In the genomic region with DNA sequence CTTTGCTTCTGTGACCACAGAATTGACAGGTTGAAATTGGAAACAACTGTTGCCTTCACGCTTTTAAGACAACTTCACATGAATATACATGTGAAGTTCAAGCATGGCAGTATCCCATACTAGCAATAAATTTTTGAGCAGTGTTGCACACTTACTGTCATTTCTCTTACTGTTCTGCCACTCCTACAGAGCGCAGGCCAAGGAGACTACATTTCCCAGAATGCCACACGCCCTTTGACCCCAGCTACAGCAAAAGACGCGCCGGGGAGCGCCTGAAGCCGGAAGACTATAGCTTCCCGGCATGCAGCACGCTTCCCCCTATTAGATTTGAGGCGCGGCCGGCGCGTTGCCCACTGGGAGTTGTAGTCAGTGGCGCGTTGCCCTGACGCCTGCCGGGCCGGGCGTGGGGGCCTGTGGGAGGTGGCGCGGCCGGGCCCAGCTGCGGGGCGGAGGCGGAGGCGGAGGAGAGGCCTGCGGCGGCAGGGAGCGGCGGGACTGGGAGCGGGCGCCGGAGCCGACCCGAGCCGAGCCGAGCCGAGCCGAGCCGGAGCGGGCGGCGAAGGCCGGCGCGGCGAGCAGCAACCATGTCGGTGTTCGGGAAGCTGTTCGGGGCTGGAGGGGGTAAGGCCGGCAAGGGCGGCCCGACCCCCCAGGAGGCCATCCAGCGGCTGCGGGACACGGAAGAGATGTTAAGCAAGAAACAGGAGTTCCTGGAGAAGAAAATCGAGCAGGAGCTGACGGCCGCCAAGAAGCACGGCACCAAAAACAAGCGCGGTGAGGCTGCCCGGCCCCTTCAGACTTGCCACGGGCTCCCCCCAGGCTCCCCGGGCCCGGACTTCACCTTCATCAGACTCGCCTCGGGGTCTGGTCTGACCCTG, we compare ENCODE assay signal across 8 cellular contexts. TPM values are rescaled to one million over a fixed set of nuclear protein-coding genes. Genes with fewer than 3 reads are reported as not detected.
DNase-seq lines count a peak whose midpoint lies in the region; ATAC-seq lines count a peak whose summit lies in the region.

Gene CHMP4B, plus strand, starts transcription at position 464 of the 878 bp plus-strand sequence. Its CDS starts 121 bp downstream, at position 585.

- H3K27ac ChIP-seq in CD8-positive, alpha-beta memory T cell (ENCODE audit: low read depth, low read length): peak within 1 kb of the TSS; percentile 85
- H3K27ac ChIP-seq in effector memory CD4-positive, alpha-beta T cell (ENCODE audit: insufficient read depth, low read length, poor library complexity, severe bottlenecking): peak within 1 kb of the TSS; percentile 76

- CTCF ChIA-PET in CD8-positive, alpha-beta memory T cell (lab: Charles Lee): interaction anchor here (0.9 to 2.6 kb wide), 9 partner anchors 17 to 258 kb away, joined by 3 to 10 read pairs (median 3); no protein-coding TSS in a partner anchor
- CTCF ChIA-PET in activated CD8-positive, alpha-beta memory T cell treated with anti-CD3 and anti-CD28 coated beads for 36 hours (lab: Charles Lee): interaction anchor here (1.2 kb wide), 1 partner anchor 80 kb away, joined by 4 read pairs; the partner anchor contains the start of gene ZNF341

- H3K27me3 Mint-ChIP-seq in CD8-positive, alpha-beta memory T cell: peaks cover 0 to 2% of the 10 kb centered on the region in 2 donors

- no peaks in the 10 kb centered on the region for H3K36me3 ChIP-seq in CD8-positive, alpha-beta memory T cell (ENCODE audit: insufficient read depth, low read length)
- no peaks in the 10 kb centered on the region for H3K36me3 ChIP-seq in effector memory CD4-positive, alpha-beta T cell (ENCODE audit: control insufficient read depth, insufficient read depth, low read length)

- H3K36me3 Mint-ChIP-seq in CD8-positive, alpha-beta memory T cell: peaks cover 0 to 24% (median 5%) of the 10 kb centered on the region in 3 donors

- no peaks in the 10 kb centered on the region for H3K9me3 Mint-ChIP-seq in CD8-positive, alpha-beta memory T cell

- no peaks in the 10 kb centered on the region for H3K9me3 ChIP-seq in CD8-positive, alpha-beta memory T cell (ENCODE audit: low read length)
- H3K9me3 ChIP-seq in effector memory CD4-positive, alpha-beta T cell (ENCODE audit: control insufficient read depth, low read length): no peaks in the 10 kb centered on the region

- H3K27me3 ChIP-seq in CD8-positive, alpha-beta memory T cell (ENCODE audit: insufficient read depth, low read length, poor library complexity, severe bottlenecking): no peaks in the 10 kb centered on the region
- no peaks in the 10 kb centered on the region for H3K27me3 ChIP-seq in effector memory CD4-positive, alpha-beta T cell (replicated peaks; ENCODE audit: control insufficient read depth, insufficient read depth, low read length, poor library complexity, severe bottlenecking)

- POLR2A ChIA-PET in CD8-positive, alpha-beta memory T cell (lab: Charles Lee): interaction anchor here (0.6 to 2.0 kb wide), 9 partner anchors 8 to 321 kb away, joined by 3 to 14 read pairs (median 6); partner anchors contain the start of genes EIF2S2, PXMP4, RALY and ZNF341
- POLR2A ChIA-PET in activated CD8-positive, alpha-beta memory T cell treated with anti-CD3 and anti-CD28 coated beads for 36 hours (lab: Charles Lee): interaction anchor here (0.6 to 2.4 kb wide), 6 partner anchors 11 to 321 kb away, joined by 3 to 14 read pairs (median 4); partner anchors contain the start of genes CBFA2T2, EIF2S2 and RALY

- H3K4me3 Mint-ChIP-seq in CD8-positive, alpha-beta memory T cell: peak within 1 kb of the TSS; percentile 92 to 100 (median 94)

- DNase-seq in CD8-positive, alpha-beta memory T cell: peak; percentile 97 to 99 (median 98)
- DNase-seq in HS-5 (ENCODE audit: low read depth) (peak; percentile 90), medulla oblongata (ENCODE audit: extremely low spot score) (peak; percentile 99)
- DNase-seq in NK-92 treated with Interleukin-12 subunit alpha and Interleukin-12 subunit beta, amount 100 ng/mL, for 24 hours (lab: John Stamatoyannopoulos, UW): peak; percentile 98
- DNase-seq in effector memory CD4-positive, alpha-beta T cell: peak; percentile 92 to 98 (median 98)
- peak; percentile 98 for DNase-seq in stimulated activated CD8-positive, alpha-beta memory T cell treated with anti-CD3 and anti-CD28 coated beads, Interleukin-12 subunit alpha, Interleukin-12 subunit beta, amount 100 ng/mL, for 1 hour (ENCODE audit: low read depth)

- H3K4me3 ChIP-seq in CD8-positive, alpha-beta memory T cell (ENCODE audit: low read length): peak within 1 kb of the TSS; percentile 82
- H3K4me3 ChIP-seq in effector memory CD4-positive, alpha-beta T cell (ENCODE audit: insufficient read depth, low read depth, low read length, poor library complexity, severe bottlenecking): peak within 1 kb of the TSS; percentile 81

- H3K4me1 Mint-ChIP-seq in CD8-positive, alpha-beta memory T cell: peaks cover 40 to 53% (median 46%) of the 10 kb centered on the region in 3 donors

- H3K27ac Mint-ChIP-seq in CD8-positive, alpha-beta memory T cell: peak within 1 kb of the TSS; percentile 37 to 100 (median 94)

- ATAC-seq in GM19468 (IDR thresholded peaks at IDR 0.05; ENCODE audit: extremely low read depth, unreplicated experiment): peak; percentile 91

- peaks cover 36% of the 10 kb centered on the region for H3K4me1 ChIP-seq in CD8-positive, alpha-beta memory T cell (ENCODE audit: insufficient read depth, low read length)
- H3K4me1 ChIP-seq in effector memory CD4-positive, alpha-beta T cell (ENCODE audit: control insufficient read depth, insufficient read depth, low read length, poor library complexity, severe bottlenecking): peaks cover 21% of the 10 kb centered on the region

RNA-seq across cellular contexts. Expression of gene CHMP4B, which starts in this region (rescaled TPM):
- 10 to 100 TPM; 78.3 to 79.9 TPM for total RNA-seq in CD8-positive, alpha-beta memory T cell
- polyA plus RNA-seq in CD8-positive, alpha-beta memory T cell: 5.7 TPM
- 10 to 100 TPM; 84.0 to 87.6 TPM for total RNA-seq in activated CD8-positive, alpha-beta memory T cell treated with anti-CD3 and anti-CD28 coated beads for 36 hours

Comparison
In these comparisons a context has a peak if more than half of its experiments do, and no peak if none do; other contexts are left out.
1. Peak in every context shown above with its lines: DNase-seq, ATAC-seq, H3K4me3 ChIP-seq and H3K27ac ChIP-seq.